ENCODE assay signal across 1 cellular context in the genomic region with DNA sequence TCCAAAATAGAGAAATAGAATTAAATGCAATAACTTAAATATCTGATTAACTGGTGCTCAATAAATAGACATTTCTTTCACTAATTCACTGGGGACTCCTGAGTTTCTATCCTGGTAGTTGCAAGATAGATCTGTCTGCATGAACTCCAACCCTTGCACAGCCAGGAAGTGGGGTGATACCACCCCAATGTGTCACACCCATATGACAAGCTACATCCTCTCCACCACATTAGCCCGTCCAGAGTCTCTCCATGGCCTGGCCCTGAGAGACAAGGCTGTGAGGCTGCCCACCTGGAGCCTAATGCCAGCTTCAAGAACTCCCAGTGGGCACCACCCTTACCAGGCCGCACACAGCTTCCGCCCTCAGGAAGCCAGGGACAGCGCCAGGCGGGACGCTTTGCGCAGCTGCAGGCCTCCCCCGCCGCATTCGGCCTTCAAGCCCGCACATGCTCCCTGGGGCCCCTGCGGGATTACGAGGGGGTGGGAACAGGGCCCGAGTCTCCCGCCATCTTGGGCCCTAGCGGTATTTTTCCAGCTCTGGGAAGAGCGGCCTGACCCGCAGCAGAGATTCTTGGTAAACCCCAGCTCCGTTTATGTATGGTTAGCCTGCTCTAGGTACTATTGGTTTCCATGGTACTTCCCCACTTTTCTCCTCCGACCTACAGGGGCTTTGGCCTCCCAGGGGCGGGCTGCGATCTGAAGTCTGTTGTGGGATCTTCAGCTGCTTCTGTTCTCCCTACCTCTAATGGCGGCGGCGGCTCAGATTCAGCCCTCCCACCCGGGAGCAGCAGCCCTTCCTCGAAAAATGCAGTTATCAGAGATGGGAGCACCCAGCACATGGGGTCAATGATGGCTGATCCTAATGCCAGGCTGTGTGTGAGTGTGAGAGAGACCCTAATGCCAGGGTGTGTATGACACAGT.
TF ChIP-seq lines count a peak whose summit lies in the region.

A gene (plus strand): TSS at position 496 of the 921 bp plus-strand sequence. CDS start 13,500 bp downstream, outside the sequence.

TF ChIP-seq in H1, 55 proteins besides CTCF, POLR2A, EP300 and RAD21:
- TF ChIP-seq, protein P1, sequence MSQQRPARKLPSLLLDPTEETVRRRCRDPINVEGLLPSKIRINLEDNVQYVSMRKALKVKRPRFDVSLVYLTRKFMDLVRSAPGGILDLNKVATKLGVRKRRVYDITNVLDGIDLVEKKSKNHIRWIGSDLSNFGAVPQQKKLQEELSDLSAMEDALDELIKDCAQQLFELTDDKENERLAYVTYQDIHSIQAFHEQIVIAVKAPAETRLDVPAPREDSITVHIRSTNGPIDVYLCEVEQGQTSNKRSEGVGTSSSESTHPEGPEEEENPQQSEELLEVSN (IDR thresholded peaks at IDR 0.05): peak; percentile 48; the same call in 1 of the 2 replicates
- TF ChIP-seq RXRA (IDR thresholded peaks at IDR 0.05; ENCODE audit: insufficient read depth, low read depth, low read length) (no peak), MAFK (IDR thresholded peaks at IDR 0.05; ENCODE audit: low read depth, low read length) (no peak)
TF ChIP-seq in H1: peak in this region for 1.
